ENCODE assay signal across 17 cellular contexts in the genomic region with DNA sequence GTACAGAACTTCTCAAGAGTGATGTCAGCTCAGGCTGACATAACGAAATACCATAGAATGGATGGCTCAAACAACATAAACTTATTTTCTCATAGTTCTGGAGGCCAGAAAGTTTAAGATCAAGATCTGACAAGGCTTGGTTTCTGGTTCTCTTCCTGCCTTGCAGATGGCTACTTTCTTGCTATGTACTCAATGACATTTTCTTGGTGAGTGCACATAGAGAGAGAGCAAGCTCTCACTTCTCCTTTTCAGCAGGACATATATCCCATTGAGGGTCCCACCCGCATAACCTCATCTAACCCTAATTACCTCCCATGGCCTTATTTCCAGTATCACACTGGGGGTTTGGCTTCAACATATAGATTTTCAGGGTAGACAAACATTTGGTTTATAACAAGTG.
A peak's percentile ranks its signal among the peaks of the same experiment; 100 is the strongest.
DNase-seq lines count a peak whose midpoint lies in the region; ATAC-seq and TF ChIP-seq lines count a peak whose summit lies in the region.
"Had no signal": no experiment of that assay in that cellular context is flagged by ENCODE, and none has a peak within 500 bp of the region (broad histone marks: within the 10 kb centered on the region; RNA-seq: fewer than 3 reads in every experiment).

No MANE protein-coding gene starts in this region.

- H3K4me1 ChIP-seq in MM.1S (ENCODE audit: low read length): no peaks in the 10 kb centered on the region
- H3K4me1 ChIP-seq: HAP-1 had no signal

- no peaks in the 10 kb centered on the region for H4K20me1 ChIP-seq in MM.1S (ENCODE audit: insufficient read depth, low read length)

- DNase-seq in NCI-H187 (lab: John Stamatoyannopoulos, UW): no peak
- no peak for DNase-seq in MM.1S
- DNase-seq: DMS53; hippocampal formation; naive thymus-derived CD8-positive, alpha-beta T cell; NCI-H146; NCI-H526 treated with DMSO at 0.1 percent for 48 hours; SHP77 treated with DMSO at 0.1 percent for 48 hours; stimulated activated CD4-positive, alpha-beta T cell treated with anti-CD3 and anti-CD28 coated beads, Interleukin-4, amount 100 ng/mL, for 24 hours had no signal

- ATAC-seq in GM18498 (IDR thresholded peaks at IDR 0.05; ENCODE audit: unreplicated experiment) (peak; percentile 88), GM19463 (IDR thresholded peaks at IDR 0.05; ENCODE audit: unreplicated experiment) (peak; percentile 52), HG02973 (IDR thresholded peaks at IDR 0.05; ENCODE audit: unreplicated experiment) (peak; percentile 70), HG03575 (IDR thresholded peaks at IDR 0.05; ENCODE audit: extremely low read depth, insufficient number of reproducible peaks, low FRiP score, unreplicated experiment) (peak; percentile 87), GM19328 (IDR thresholded peaks at IDR 0.05; ENCODE audit: unreplicated experiment) (no peak), GM21390 (IDR thresholded peaks at IDR 0.05; ENCODE audit: unreplicated experiment) (no peak)
- ATAC-seq: HepG2; naive thymus-derived CD8-positive, alpha-beta T cell had no signal

- no peaks in the 10 kb centered on the region for H3K27me3 ChIP-seq in MM.1S (replicated peaks; ENCODE audit: insufficient read depth, low read length)

- H3F3A ChIP-seq in MM.1S (ENCODE audit: insufficient read depth, low read length): no peaks in the 10 kb centered on the region

- H3K79me2 ChIP-seq in MM.1S (ENCODE audit: low read length): no peaks in the 10 kb centered on the region

- no peak for TF ChIP-seq CTCF in MM.1S (IDR thresholded peaks at IDR 0.05; ENCODE audit: low read length)

- H3K9ac ChIP-seq in MM.1S (ENCODE audit: low read length): no peak overlapping the region

- no peak overlapping the region for H2AFZ ChIP-seq in MM.1S (ENCODE audit: low read length)

- H3K27ac ChIP-seq in MM.1S (ENCODE audit: low read length): no peak overlapping the region

- H3K9me3 ChIP-seq in MM.1S (replicated peaks; ENCODE audit: insufficient read depth, low read length): no peaks in the 10 kb centered on the region
- H3K9me3 ChIP-seq: HAP-1 had no signal

- no peak overlapping the region for H3K4me3 ChIP-seq in MM.1S (ENCODE audit: low read length)
- H3K4me3 ChIP-seq: HAP-1 had no signal

- no peaks in the 10 kb centered on the region for H3K9me2 ChIP-seq in MM.1S (replicated peaks; ENCODE audit: insufficient read depth, low read length)

- no peaks in the 10 kb centered on the region for H3K36me3 ChIP-seq in MM.1S (replicated peaks; ENCODE audit: insufficient read depth, low read length)
- H3K36me3 ChIP-seq: HAP-1 had no signal

- H3K4me2 ChIP-seq in MM.1S (ENCODE audit: low read depth, low read length): no peak overlapping the region

Comparison
In these comparisons a context has a peak if more than half of its experiments do, and no peak if none do; other contexts are left out.
1. ATAC-seq: peak in GM18498 (single experiment), GM19463 (single experiment), HG02973 (single experiment) and HG03575 (single experiment); none in GM19328 (single experiment) and GM21390 (single experiment).